ENCODE assay signal across 20 cellular contexts in the genomic region with DNA sequence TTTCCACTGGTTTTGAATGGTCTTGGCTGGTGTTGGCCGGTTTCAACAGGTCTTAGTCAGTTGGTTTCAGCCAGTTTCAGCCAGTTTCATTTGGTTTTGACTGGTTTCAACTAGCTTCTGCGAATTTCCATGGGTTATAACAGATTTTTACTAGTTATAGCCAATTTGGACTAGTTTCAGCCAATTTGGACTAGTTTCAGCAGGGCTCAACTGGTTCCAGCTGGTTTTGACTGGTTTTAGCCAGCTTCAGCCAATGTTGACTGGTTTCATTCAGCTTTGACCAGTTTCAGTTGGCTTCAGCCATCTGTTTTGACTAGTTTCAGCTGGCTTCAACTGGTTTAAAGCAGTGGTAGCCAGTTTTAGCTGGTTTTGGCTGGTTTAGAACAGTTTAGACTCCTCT.
DNase-seq lines count a peak whose midpoint lies in the region; ATAC-seq, FAIRE-seq and TF ChIP-seq lines count a peak whose summit lies in the region.
"Had no signal": no experiment of that assay in that cellular context is flagged by ENCODE, and none has a peak within 500 bp of the region (broad histone marks: within the 10 kb centered on the region; RNA-seq: fewer than 3 reads in every experiment).

No MANE protein-coding gene starts in this region.

- peak; percentile 3 for DNase-seq in NAMALWA (ENCODE audit: low spot score)
- DNase-seq in H1 (ENCODE audit: low read depth in 1 of 2, low spot score in 2 of 2): peak in 1 of 2 experiments; percentile 50
- DNase-seq in neural progenitor cell (ENCODE audit: low spot score): peak; percentile 9
- no peak for DNase-seq in iPS-NIHi11 (ENCODE audit: low spot score)
- DNase-seq: C1 segment of cervical spinal cord, Calu3, COR-L47, DMS53, DMS79 treated with DMSO at 0.1 percent for 48 hours, HCEC 1CT had no signal

- H3K23me2 ChIP-seq in H1 (ENCODE audit: low read depth, low read length): no peaks in the 10 kb centered on the region

- no peaks in the 10 kb centered on the region for H3K9me3 ChIP-seq in H1 (ENCODE audit: insufficient read depth in 2 of 2, low read depth in 1 of 2, low read length in 1 of 2)
- H3K9me3 ChIP-seq in neural progenitor cell (ENCODE audit: low read depth): no peaks in the 10 kb centered on the region
- H3K9me3 ChIP-seq in gastroesophageal sphincter: peaks cover 0 to 22% (median 0%) of the 10 kb centered on the region in 3 donors

- H3K4me1 ChIP-seq in KMS-11 (ENCODE audit: low read depth, poor library complexity, severe bottlenecking): peaks cover 14% of the 10 kb centered on the region
- H3K4me1 ChIP-seq in H1 (replicated peaks in 1 of 4; ENCODE audit: control insufficient read depth in 3 of 4, insufficient read depth in 4 of 4, low read length in 3 of 4): no peaks in the 10 kb centered on the region
- H3K4me1 ChIP-seq in neural progenitor cell: no peaks in the 10 kb centered on the region
- no peaks in the 10 kb centered on the region for H3K4me1 ChIP-seq in gastroesophageal sphincter

- no peaks in the 10 kb centered on the region for H3K36me3 ChIP-seq in KMS-11 (ENCODE audit: insufficient read depth)
- H3K36me3 ChIP-seq in H1 (ENCODE audit: control insufficient read depth in 2 of 4, insufficient read depth in 4 of 4, low read length in 3 of 4): no peaks in the 10 kb centered on the region
- no peaks in the 10 kb centered on the region for H3K36me3 ChIP-seq in neural progenitor cell
- H3K36me3 ChIP-seq in gastroesophageal sphincter: no peaks in the 10 kb centered on the region

- H3K4me3 Mint-ChIP-seq in neural progenitor cell: no peak overlapping the region
- H3K4me3 Mint-ChIP-seq: CD4-positive, alpha-beta memory T cell; GM23338 had no signal

- no peak overlapping the region for H3K14ac ChIP-seq in H1 (ENCODE audit: insufficient read length)

- no peaks in the 10 kb centered on the region for H3K79me1 ChIP-seq in H1 (ENCODE audit: low read depth, low read length)

- WGBS in H1 (ENCODE audit: extremely low coverage in 1 of 2, insufficient coverage in 1 of 2, insufficient read length in 1 of 2, insufficient replicate concordance in 2 of 2, low coverage in 1 of 2, low lambda C conversion rate in 2 of 2, missing lambda C conversion rate in 1 of 2), 2 experiments: 84% methylated on average over 2 of the region's 2 CpGs; no CpG with 5 or more reads in 1 of the 2 experiments
- WGBS in gastroesophageal sphincter (ENCODE audit: low coverage in 1 of 2), 2 donors: 60% methylated on average over 2 of the region's 2 CpGs; no CpG with 5 or more reads in 1 of the 2 donors

- H3K27ac ChIP-seq in KMS-11 (peak overlapping the region; percentile 60; the same call in 1 of the 2 replicates), H1 (ENCODE audit: low read depth, low read length) (no peak overlapping the region), neural progenitor cell (no peak overlapping the region), gastroesophageal sphincter (no peak overlapping the region)

- H4K20me1 ChIP-seq in KMS-11 (ENCODE audit: insufficient read depth) (no peaks in the 10 kb centered on the region), H1 (replicated peaks in 1 of 2; ENCODE audit: control insufficient read depth in 1 of 2, insufficient read depth in 2 of 2, low read length in 2 of 2) (no peaks in the 10 kb centered on the region), neural progenitor cell (ENCODE audit: low read depth) (no peaks in the 10 kb centered on the region)

- no peak overlapping the region for H4K91ac ChIP-seq in H1 (replicated peaks; ENCODE audit: insufficient read length, low read length)

- H3K9ac ChIP-seq in KMS-11: no peak overlapping the region; the same call in 1 of the 2 replicates
- no peak overlapping the region for H3K9ac ChIP-seq in H1 (replicated peaks in 1 of 4; ENCODE audit: extremely low read depth in 1 of 4, low read depth in 3 of 4, low read length in 3 of 4)
- H3K9ac ChIP-seq in neural progenitor cell: no peak overlapping the region

- no peak overlapping the region for H3K18ac ChIP-seq in H1 (ENCODE audit: extremely low read depth, low read length)

- peaks cover 23% of the 10 kb centered on the region for H3K9me3 Mint-ChIP-seq in neural progenitor cell

- peaks cover 7% of the 10 kb centered on the region for H3K27me3 Mint-ChIP-seq in neural progenitor cell (ENCODE audit: insufficient read depth, low read depth)

- no peak for TF ChIP-seq EP300 in H1 (IDR thresholded peaks at IDR 0.05; ENCODE audit: borderline replicate concordance in 1 of 2, low read depth in 2 of 2, low read length in 2 of 2)
- TF ChIP-seq EP300 in gastroesophageal sphincter (IDR thresholded peaks at IDR 0.05): no peak

- H3K4me3 ChIP-seq in KMS-11 (IDR thresholded peaks at IDR 0.05; ENCODE audit: insufficient read depth, low read depth, low read length): no peak overlapping the region
- no peak overlapping the region for H3K4me3 ChIP-seq in H1 (ENCODE audit: extremely low read depth in 1 of 4, insufficient read depth in 2 of 4, low read depth in 3 of 4, low read length in 4 of 4)
- no peak overlapping the region for H3K4me3 ChIP-seq in neural progenitor cell
- no peak overlapping the region for H3K4me3 ChIP-seq in gastroesophageal sphincter
- H3K4me3 ChIP-seq: GM23338 had no signal

- H3K36me3 Mint-ChIP-seq in neural progenitor cell: no peaks in the 10 kb centered on the region
- H3K36me3 Mint-ChIP-seq: CD4-positive, alpha-beta memory T cell had no signal

- no peak overlapping the region for H4K8ac ChIP-seq in H1 (ENCODE audit: extremely low read depth, insufficient read depth, low read length)

- POLR2A ChIA-PET in H1 (lab: Charles Lee; ENCODE audit: partially characterized antibody): no interaction called here

- H3K27ac Mint-ChIP-seq in neural progenitor cell: no peak overlapping the region
- H3K27ac Mint-ChIP-seq: CD4-positive, alpha-beta memory T cell; GM23338 had no signal

- H3K23ac ChIP-seq in H1 (ENCODE audit: insufficient read length): no peak overlapping the region

- no peak for TF ChIP-seq RAD21 in H1 (IDR thresholded peaks at IDR 0.05 in 1 of 2, conservative IDR thresholded peaks at IDR 0.05 in 1 of 2; ENCODE audit: low read depth in 2 of 2, low read length in 2 of 2)

- H3K56ac ChIP-seq in H1 (replicated peaks; ENCODE audit: insufficient read length, low read depth, low read length): no peak overlapping the region

- ATAC-seq in gastroesophageal sphincter (no peak), GM18867 (IDR thresholded peaks at IDR 0.05; ENCODE audit: unreplicated experiment) (no peak), HG03159 (IDR thresholded peaks at IDR 0.05; ENCODE audit: unreplicated experiment) (no peak)
- ATAC-seq: GM23338 had no signal

- H3K4ac ChIP-seq in H1 (replicated peaks; ENCODE audit: insufficient read length, low read depth, low read length): no peak overlapping the region

- H2AK5ac ChIP-seq in H1 (ENCODE audit: low read depth, low read length): no peak overlapping the region

- H2BK12ac ChIP-seq in H1 (ENCODE audit: low read depth, low read length): no peak overlapping the region

- H3K27me3 ChIP-seq in KMS-11 (ENCODE audit: insufficient read depth, low read depth): no peaks in the 10 kb centered on the region
- H3K27me3 ChIP-seq in H1 (replicated peaks in 1 of 4; ENCODE audit: control insufficient read depth in 3 of 4, extremely low read depth in 1 of 4, insufficient read depth in 3 of 4, low read length in 3 of 4): no peaks in the 10 kb centered on the region
- H3K27me3 ChIP-seq in neural progenitor cell: no peaks in the 10 kb centered on the region
- no peaks in the 10 kb centered on the region for H3K27me3 ChIP-seq in gastroesophageal sphincter

- H3F3A ChIP-seq in neural progenitor cell (ENCODE audit: low read depth): no peaks in the 10 kb centered on the region

- no peaks in the 10 kb centered on the region for H3K79me2 ChIP-seq in KMS-11 (ENCODE audit: insufficient read depth, low read depth)
- no peaks in the 10 kb centered on the region for H3K79me2 ChIP-seq in H1 (ENCODE audit: control insufficient read depth in 1 of 2, insufficient read depth in 2 of 2, low read length in 2 of 2)
- H3K79me2 ChIP-seq in neural progenitor cell (ENCODE audit: low read depth): no peaks in the 10 kb centered on the region

- no peaks in the 10 kb centered on the region for H3K4me1 Mint-ChIP-seq in neural progenitor cell
- H3K4me1 Mint-ChIP-seq: CD4-positive, alpha-beta memory T cell; GM23338 had no signal

- no peak for FAIRE-seq in H1 (lab: Jason Lieb, UNC)
- FAIRE-seq: G401.6, GM12892, GM19239, H54 had no signal

- no peak overlapping the region for H2BK15ac ChIP-seq in H1 (ENCODE audit: low read length)

- no peak overlapping the region for H2BK20ac ChIP-seq in H1 (ENCODE audit: low read length)

- TF ChIP-seq CTCF in KMS-11 (conservative IDR thresholded peaks at IDR 0.05; ENCODE audit: low read depth, low read length) (no peak), H1 (IDR thresholded peaks at IDR 0.05; ENCODE audit: control extremely low read depth in 1 of 3, insufficient read depth in 1 of 3, low read depth in 1 of 3, low read length in 3 of 3) (no peak), neural progenitor cell (IDR thresholded peaks at IDR 0.05) (no peak), gastroesophageal sphincter (IDR thresholded peaks at IDR 0.05) (no peak)

- H2BK5ac ChIP-seq in H1 (ENCODE audit: low read depth, low read length): no peak overlapping the region

- H3K4me2 ChIP-seq in KMS-11 (no peak overlapping the region; the same call in 1 of the 2 replicates), H1 (ENCODE audit: insufficient read depth in 1 of 2, low read depth in 2 of 2, low read length in 2 of 2) (no peak overlapping the region), neural progenitor cell (no peak overlapping the region)
- H3K4me2 ChIP-seq: GM23338 had no signal

- no peak overlapping the region for H4K5ac ChIP-seq in H1 (ENCODE audit: insufficient read length, low read depth, low read length)

- TF ChIP-seq POLR2A in H1 (IDR thresholded peaks at IDR 0.05; ENCODE audit: control extremely low read depth in 1 of 2, low read depth in 2 of 2, low read length in 2 of 2) (no peak), gastroesophageal sphincter (IDR thresholded peaks at IDR 0.05) (no peak)

- H2AFZ ChIP-seq in KMS-11 (ENCODE audit: low read depth): no peak overlapping the region
- no peak overlapping the region for H2AFZ ChIP-seq in H1 (ENCODE audit: low read length)
- H2AFZ ChIP-seq in neural progenitor cell (replicated peaks): no peak overlapping the region
- H2AFZ ChIP-seq: GM23338 had no signal

- H2BK120ac ChIP-seq in H1 (replicated peaks; ENCODE audit: low read depth, low read length): no peak overlapping the region

- CTCF ChIA-PET in H1 (lab: Charles Lee; ENCODE audit: partially characterized antibody): interaction anchor here (0.6 kb wide), 1 partner anchor 23 kb away, joined by 3 read pairs; no protein-coding TSS in a partner anchor

TF ChIP-seq in H1, 55 proteins besides CTCF, POLR2A, EP300 and RAD21 (continues in another document):
- TF ChIP-seq JUND (IDR thresholded peaks at IDR 0.05; ENCODE audit: low read length) (no peak), TAF7 (optimal IDR thresholded peaks at IDR 0.05; ENCODE audit: borderline replicate concordance, low read depth, low read length) (peak; percentile 56)
- TF ChIP-seq, protein P1, sequence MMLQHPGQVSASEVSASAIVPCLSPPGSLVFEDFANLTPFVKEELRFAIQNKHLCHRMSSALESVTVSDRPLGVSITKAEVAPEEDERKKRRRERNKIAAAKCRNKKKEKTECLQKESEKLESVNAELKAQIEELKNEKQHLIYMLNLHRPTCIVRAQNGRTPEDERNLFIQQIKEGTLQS (IDR thresholded peaks at IDR 0.05; ENCODE audit: insufficient read depth, low read depth, low read length): no peak
